ENCODE assay signal across 26 cellular contexts in genomic region chr1:220592714-220593113, GRCh38.
"Had no signal": no experiment of that assay in that cellular context is flagged by ENCODE, and none has a peak within 500 bp of the region (broad histone marks: within the 10 kb centered on the region; RNA-seq: fewer than 3 reads in every experiment).

No MANE protein-coding gene starts in this region.

- H3K36me3 ChIP-seq: stomach, thoracic aorta, thyroid gland, transverse colon, upper lobe of left lung, upper lobe of right lung, uterus had no signal

- H3K9me3 ChIP-seq: stomach, suprapubic skin, testis, thoracic aorta, thyroid gland, tibial artery, tibial nerve, transverse colon, upper lobe of left lung, upper lobe of right lung, uterus, vagina had no signal

- ATAC-seq: stimulated activated effector memory CD8-positive, alpha-beta T cell treated with anti-CD3 and anti-CD28 coated beads, Interleukin-12 subunit alpha, Interleukin-12 subunit beta, amount 100 ng/mL, for 72 hours; stimulated activated naive B cell treated with anti-CD40 and anti-IgM and Interleukin-4, amounts not matched to agents 10 μg/mL and 1 μg/mL and 100 μg/mL, for 72 hours; stimulated activated naive CD8-positive, alpha-beta T cell treated with anti-CD3 and anti-CD28 coated beads, Interleukin-15, amount 100 ng/mL, for 72 hours; stimulated activated naive CD8-positive, alpha-beta T cell treated with anti-CD3 and anti-CD28 coated beads, Interleukin-15, Interleukin-2, amounts not matched to agents 100 U/mL and 50 U/mL, for 24 hours; upper lobe of right lung had no signal

- H3K27me3 ChIP-seq: stomach, suprapubic skin, testis, thyroid gland, tibial artery, tibial nerve, transverse colon, upper lobe of left lung, upper lobe of right lung, uterus, vagina had no signal

- H3K27ac ChIP-seq: stomach, suprapubic skin, testis, thoracic aorta, thyroid gland, tibial artery, tibial nerve, transverse colon, upper lobe of left lung, upper lobe of right lung, uterus, vagina had no signal

- H3K4me1 ChIP-seq: stomach, suprapubic skin, testis, thyroid gland, tibial artery, tibial nerve, transverse colon, upper lobe of left lung, upper lobe of right lung, uterus, vagina had no signal

- FAIRE-seq: urothelium cell line had no signal

- DNase-seq: stimulated activated CD4-positive, alpha-beta T cell treated with anti-CD3 and anti-CD28 coated beads, Interleukin-2, amount 100 ng/mL, for 48 hours; stimulated activated CD4-positive, alpha-beta T cell treated with anti-CD3 and anti-CD28 coated beads, Interleukin-4, amount 100 ng/mL, for 1 hour; stimulated activated CD4-positive, alpha-beta T cell treated with anti-CD3 and anti-CD28 coated beads, Interleukin-4, amount 100 ng/mL, for 24 hours; stimulated activated CD4-positive, alpha-beta T cell treated with anti-CD3 and anti-CD28 coated beads, Interleukin-4, amount 100 ng/mL, for 4 hours; stimulated activated CD8-positive, alpha-beta memory T cell treated with anti-CD3 and anti-CD28 coated beads, Interleukin-4, amount 100 ng/mL, for 48 hours; stimulated activated naive B cell treated with anti-CD40 and anti-IgM and Interleukin-4, amounts not matched to agents 10 μg/mL and 1 μg/mL and 100 μg/mL, for 72 hours; stimulated activated naive CD4-positive, alpha-beta T cell; stimulated activated naive CD4-positive, alpha-beta T cell treated with Interleukin-2 at 50 U/mL for 16 hours; stimulated activated naive CD8-positive, alpha-beta T cell treated with anti-CD3 and anti-CD28 coated beads, Interleukin-15, amount 100 ng/mL, for 72 hours; stimulated activated naive CD8-positive, alpha-beta T cell treated with anti-CD3 and anti-CD28 coated beads, Interleukin-15, Interleukin-2, amounts not matched to agents 100 U/mL and 50 U/mL, for 24 hours; stomach; substantia nigra; testis; thyroid gland; tibial artery; transverse colon; trophoblast cell; upper lobe of left lung; upper lobe of right lung; uterus had no signal

- H3K4me3 ChIP-seq: stomach, suprapubic skin, testis, thoracic aorta, thyroid gland, tibial artery, tibial nerve, transverse colon, upper lobe of left lung, upper lobe of right lung, uterus, vagina had no signal
